23 cellular contexts compared by ENCODE assay signal in the genomic region with DNA sequence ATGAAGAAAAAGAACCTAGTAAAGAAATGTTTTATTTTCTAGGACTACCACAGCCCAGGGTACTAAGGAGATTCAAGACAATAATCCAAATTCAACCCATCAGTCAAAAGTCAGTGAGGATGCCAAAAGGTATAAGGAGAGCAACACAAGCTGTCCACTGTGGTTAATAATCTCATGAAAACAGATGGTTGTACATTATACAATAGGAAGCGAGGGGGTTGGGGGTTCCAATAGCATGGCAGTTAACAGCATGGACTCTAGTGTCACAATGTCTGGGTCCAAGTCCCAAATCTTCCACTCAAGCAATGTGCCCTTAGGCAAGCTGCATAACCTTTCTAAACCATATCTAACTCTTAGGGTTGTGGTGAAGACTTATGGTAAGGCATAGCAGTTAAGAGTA. TPM values are rescaled to one million over a fixed set of nuclear protein-coding genes. Genes with fewer than 3 reads are reported as not detected.
A peak's percentile ranks its signal among the peaks of the same experiment; 100 is the strongest.
DNase-seq lines count a peak whose midpoint lies in the region; ATAC-seq and TF ChIP-seq lines count a peak whose summit lies in the region.
"Had no signal": no experiment of that assay in that cellular context is flagged by ENCODE, and none has a peak within 500 bp of the region (broad histone marks: within the 10 kb centered on the region; RNA-seq: fewer than 3 reads in every experiment).

No MANE protein-coding gene starts in this region.

- no peak for TF ChIP-seq CTCF in WERI-Rb-1 (IDR thresholded peaks at IDR 0.05; ENCODE audit: low read depth, low read length)

- no peak overlapping the region for H3K4me3 ChIP-seq in WERI-Rb-1 (ENCODE audit: low read depth, low read length)
- H3K4me3 ChIP-seq: BLaER1, colonic mucosa, lung, prostate gland, uterus had no signal

- peak; percentile 64 for ATAC-seq in HG02981 (IDR thresholded peaks at IDR 0.05; ENCODE audit: unreplicated experiment)
- no peak for ATAC-seq in HG03342 (IDR thresholded peaks at IDR 0.05; ENCODE audit: unreplicated experiment)
- ATAC-seq: activated CD8-positive, alpha-beta T cell treated with anti-CD3 and anti-CD28 coated beads, Interleukin-2, amount 10 ng/mL, durations not matched to agents 7 days and 5 days had no signal

- no peaks in the 10 kb centered on the region for H3K36me3 ChIP-seq in WERI-Rb-1
- H3K36me3 ChIP-seq: BLaER1, brain microvascular endothelial cell, colonic mucosa, prostate gland, uterus had no signal

- CTCF ChIA-PET in activated CD4-positive, alpha-beta T cell treated with anti-CD3 and anti-CD28 coated beads, Interleukin-2, amount 10 ng/mL, durations not matched to agents 7 days and 5 days (lab: Charles Lee): interaction anchor here (1.2 to 2.1 kb wide), 4 partner anchors 10 to 122 kb away, joined by 3 to 10 read pairs (median 4); no protein-coding TSS in a partner anchor

- peak; percentile 79 for DNase-seq in G401 (ENCODE audit: low spot score)
- peak; percentile 74 for DNase-seq in NCI-H446 treated with DMSO at 0.1 percent for 48 hours (lab: John Stamatoyannopoulos, UW)
- DNase-seq in WERI-Rb-1: peak; percentile 71
- no peak for DNase-seq in activated CD4-positive, alpha-beta T cell treated with anti-CD3 and anti-CD28 coated beads, Interleukin-2, amount 10 ng/mL, durations not matched to agents 7 days and 5 days
- DNase-seq in stimulated activated CD4-positive, alpha-beta T cell treated with anti-CD3 and anti-CD28 coated beads, Interleukin-4, amount 100 ng/mL, for 24 hours: no peak
- no peak for DNase-seq in activated CD4-positive, alpha-beta T cell treated with anti-CD3 and anti-CD28 coated beads for 48 hours
- DNase-seq: activated CD8-positive, alpha-beta T cell treated with anti-CD3 and anti-CD28 coated beads, Interleukin-2, amount 10 ng/mL, durations not matched to agents 7 days and 5 days; activated gamma-delta T cell treated with Interleukin-2 at 50 U/mL for 16 hours; brain microvascular endothelial cell; colonic mucosa; endodermal cell; KBM-7; NCI-H146; NCI-H2227 treated with DMSO at 0.1 percent for 48 hours; RPMI8226; SK-N-SH; uterus had no signal

- in situ Hi-C loops in G401 (cut with HindIII; ENCODE audit: low sequenced_read_pairs): no loop called here

- H3K27me3 Mint-ChIP-seq in activated CD4-positive, alpha-beta T cell treated with anti-CD3 and anti-CD28 coated beads, Interleukin-2, amount 10 ng/mL, durations not matched to agents 7 days and 5 days: no peaks in the 10 kb centered on the region

- H3K36me3 Mint-ChIP-seq in activated CD4-positive, alpha-beta T cell treated with anti-CD3 and anti-CD28 coated beads, Interleukin-2, amount 10 ng/mL, durations not matched to agents 7 days and 5 days (ENCODE audit: low read depth): peaks cover 4% of the 10 kb centered on the region

- peak overlapping the region; percentile 70 for H3K27ac ChIP-seq in WERI-Rb-1
- H3K27ac ChIP-seq: BLaER1, brain microvascular endothelial cell, colonic mucosa, prostate gland, uterus had no signal

- H3K9me3 Mint-ChIP-seq in activated CD4-positive, alpha-beta T cell treated with anti-CD3 and anti-CD28 coated beads, Interleukin-2, amount 10 ng/mL, durations not matched to agents 7 days and 5 days: no peaks in the 10 kb centered on the region
- H3K9me3 Mint-ChIP-seq: endodermal cell, neural crest cell had no signal

- H3K27ac Mint-ChIP-seq in activated CD4-positive, alpha-beta T cell treated with anti-CD3 and anti-CD28 coated beads, Interleukin-2, amount 10 ng/mL, durations not matched to agents 7 days and 5 days: no peak overlapping the region
- H3K27ac Mint-ChIP-seq: activated CD8-positive, alpha-beta T cell treated with anti-CD3 and anti-CD28 coated beads, Interleukin-2, amount 10 ng/mL, durations not matched to agents 7 days and 5 days; endodermal cell had no signal

- H3K27me3 ChIP-seq in WERI-Rb-1 (ENCODE audit: insufficient read depth, low read depth, severe bottlenecking): no peaks in the 10 kb centered on the region
- H3K27me3 ChIP-seq: BLaER1, brain microvascular endothelial cell, colonic mucosa, uterus had no signal

- POLR2A ChIA-PET in activated CD4-positive, alpha-beta T cell treated with anti-CD3 and anti-CD28 coated beads, Interleukin-2, amount 10 ng/mL, durations not matched to agents 7 days and 5 days (lab: Charles Lee): no interaction called here

- H3K4me3 Mint-ChIP-seq in activated CD4-positive, alpha-beta T cell treated with anti-CD3 and anti-CD28 coated beads, Interleukin-2, amount 10 ng/mL, durations not matched to agents 7 days and 5 days: no peak overlapping the region
- H3K4me3 Mint-ChIP-seq: activated CD8-positive, alpha-beta T cell treated with anti-CD3 and anti-CD28 coated beads, Interleukin-2, amount 10 ng/mL, durations not matched to agents 7 days and 5 days; endodermal cell; neural crest cell had no signal

- peaks cover 5% of the 10 kb centered on the region for H3K4me1 Mint-ChIP-seq in activated CD4-positive, alpha-beta T cell treated with anti-CD3 and anti-CD28 coated beads, Interleukin-2, amount 10 ng/mL, durations not matched to agents 7 days and 5 days
- H3K4me1 Mint-ChIP-seq: endodermal cell had no signal

- H3K9me3 ChIP-seq in WERI-Rb-1 (ENCODE audit: severe bottlenecking): no peaks in the 10 kb centered on the region
- H3K9me3 ChIP-seq: BLaER1, colonic mucosa, prostate gland, SK-N-SH, uterus had no signal

RNA-seq across cellular contexts. Expression of gene BRAF, which starts 35.1 kb away (rescaled TPM):
- 11.4 and 20.0 TPM in 2 replicates for total RNA-seq in G401 (2014; rRNA removed; shearing (Covaris generic))
- 10 to 100 TPM; 25.6 to 34.1 TPM for total RNA-seq in activated CD4-positive, alpha-beta T cell treated with anti-CD3 and anti-CD28 coated beads, Interleukin-2, amount 10 ng/mL, durations not matched to agents 7 days and 5 days

Comparison
In these comparisons a context has a peak if more than half of its experiments do, and no peak if none do; other contexts are left out.
1. DNase-seq: peak in G401 (single experiment), NCI-H446 treated with DMSO at 0.1 percent for 48 hours (single experiment) and WERI-Rb-1 (single experiment); none in activated CD4-positive, alpha-beta T cell treated with anti-CD3 and anti-CD28 coated beads, Interleukin-2, amount 10 ng/mL, durations not matched to agents 7 days and 5 days (single experiment), stimulated activated CD4-positive, alpha-beta T cell treated with anti-CD3 and anti-CD28 coated beads, Interleukin-4, amount 100 ng/mL, for 24 hours (single experiment) and activated CD4-positive, alpha-beta T cell treated with anti-CD3 and anti-CD28 coated beads for 48 hours (single experiment).